8 cellular contexts compared by ENCODE assay signal in genomic region chr19:46601318-46602224, GRCh38. TPM values are rescaled to one million over a fixed set of nuclear protein-coding genes. Genes with fewer than 3 reads are reported as not detected.
DNase-seq lines count a peak whose midpoint lies in the region; ATAC-seq and TF ChIP-seq lines count a peak whose summit lies in the region.

Gene CALM3 (plus strand): TSS chr19:46601330. CDS start chr19:46601435, 105 bp downstream.

- ATAC-seq in memory B cell (ENCODE audit: low read depth) = no peak
- no peak for ATAC-seq in GM21717 (IDR thresholded peaks at IDR 0.05; ENCODE audit: unreplicated experiment)
- ATAC-seq in GM21723 (IDR thresholded peaks at IDR 0.05; ENCODE audit: unreplicated experiment) = no peak

- H3K9me3 Mint-ChIP-seq in memory B cell = peaks cover 8% of the 10 kb centered on the region

- H3K36me3 ChIP-seq in thyroid gland = peaks cover under 1 to 2% of the 10 kb centered on the region in 2 donors

- TF ChIP-seq CTCF in GM13976 (IDR thresholded peaks at IDR 0.05; ENCODE audit: borderline replicate concordance, control extremely low read depth, extremely low read depth, insufficient read depth, missing control alignments) = no peak
- no peak for TF ChIP-seq CTCF in coronary artery (IDR thresholded peaks at IDR 0.05)
- no peak for TF ChIP-seq CTCF in thyroid gland (IDR thresholded peaks at IDR 0.05)

- H3K27ac ChIP-seq in coronary artery = peak within 1 kb of the TSS; percentile 98 to 99
- peak within 1 kb of the TSS; percentile 95 to 99 (median 97) for H3K27ac ChIP-seq in thyroid gland

- intact Hi-C loops in thyroid gland (cut with DNase I) = loop anchor here (5.0 kb wide), 1 partner anchor 61 kb away; the partner anchor contains the start of gene DACT3

- 0 to 2% methylated on average over 28 of the region's 51 CpGs for WGBS in thyroid gland, 2 donors

- DNase-seq in GM13976 (ENCODE audit: low spot score) (peak; percentile 48), NCI-H69 (lab: John Stamatoyannopoulos, UW) (peak; percentile 53), coronary artery (ENCODE audit: low spot score) (peak; percentile 78), memory B cell (ENCODE audit: low spot score in 2 of 2) (peak in 1 of 2 donors; percentile 18), thyroid gland (peak in 1 of 2 donors; percentile 30), T-helper 9 cell (no peak)

- H3K4me3 ChIP-seq in coronary artery (peak within 1 kb of the TSS; percentile 99), thyroid gland (replicated peaks in 1 of 3) (peak within 1 kb of the TSS; percentile 92 to 100 (median 97))

- H3K36me3 Mint-ChIP-seq in memory B cell = peaks cover 13% of the 10 kb centered on the region

- peak within 1 kb of the TSS; percentile 99 for H3K4me3 Mint-ChIP-seq in memory B cell

- H3K27ac Mint-ChIP-seq in memory B cell = peak within 1 kb of the TSS; percentile 100

- H3K27me3 Mint-ChIP-seq in memory B cell = no peaks in the 10 kb centered on the region

- peak; percentile 17 to 91 for TF ChIP-seq POLR2A in thyroid gland (IDR thresholded peaks at IDR 0.05)

- peaks cover 16% of the 10 kb centered on the region for H3K4me1 Mint-ChIP-seq in memory B cell

- peaks cover 27 to 42% of the 10 kb centered on the region in 2 donors for H3K4me1 ChIP-seq in thyroid gland

- H3K27me3 ChIP-seq in thyroid gland = no peaks in the 10 kb centered on the region

- in situ Hi-C loops in GM13976 (cut with MboI; ENCODE audit: low sequenced_read_pairs, unreplicated experiment) = no loop called here

- H3K9me3 ChIP-seq in thyroid gland = no peaks in the 10 kb centered on the region

RNA-seq across cellular contexts. Expression of gene CALM3, which starts in this region (rescaled TPM):
- total RNA-seq in thyroid gland = 100 to 1,000 TPM; 108 to 190 (median 155) TPM
